In genomic region chr12:51905507-51906438, GRCh38 we compare ENCODE assay signal across 1 cellular context.
A peak's percentile ranks its signal among the peaks of the same experiment; 100 is the strongest.
TF ChIP-seq lines count a peak whose summit lies in the region.

No MANE protein-coding gene starts in this region.

TF ChIP-seq in K562, 482 proteins besides CTCF, POLR2A, EP300 and RAD21 (continued from another document):
- no peak for TF ChIP-seq HMGXB4 (CRISPR knock-in tag; IDR thresholded peaks at IDR 0.05)
- no peak for TF ChIP-seq RBM22 (IDR thresholded peaks at IDR 0.05; ENCODE audit: low read depth, low read length, poor library complexity, severe bottlenecking)
- no peak for TF ChIP-seq ZNF197 (CRISPR knock-in tag; IDR thresholded peaks at IDR 0.05; ENCODE audit: low read depth)
- TF ChIP-seq UBTF (IDR thresholded peaks at IDR 0.05; ENCODE audit: borderline replicate concordance in 1 of 2, low read depth in 2 of 2, low read length in 2 of 2) = no peak; a peak in 1 of 4 replicates
- TF ChIP-seq MAFG (tag; conservative IDR thresholded peaks at IDR 0.05) = no peak
- TF ChIP-seq LCOR (CRISPR knock-in tag; IDR thresholded peaks at IDR 0.05) = peak; percentile 73; the same call in 1 of the 2 replicates
- no peak for TF ChIP-seq PURB (CRISPR knock-in tag; IDR thresholded peaks at IDR 0.05; ENCODE audit: low read depth)
- TF ChIP-seq HSF4 (CRISPR knock-in tag; IDR thresholded peaks at IDR 0.05; ENCODE audit: borderline replicate concordance) = no peak
- no peak for TF ChIP-seq ZNF212 (CRISPR knock-in tag; IDR thresholded peaks at IDR 0.05)
- no peak for TF ChIP-seq RB1 (IDR thresholded peaks at IDR 0.05; ENCODE audit: low read depth)
- TF ChIP-seq SIX5 (IDR thresholded peaks at IDR 0.05; ENCODE audit: borderline replicate concordance in 1 of 2, insufficient read depth in 1 of 2, low read depth in 1 of 2, low read length in 2 of 2) = no peak
- TF ChIP-seq THRAP3 (IDR thresholded peaks at IDR 0.05; ENCODE audit: borderline replicate concordance) = no peak
- TF ChIP-seq ZNF175 (CRISPR knock-in tag; IDR thresholded peaks at IDR 0.05; ENCODE audit: low read depth) = peak; percentile 54; the same call in 1 of the 2 replicates
- no peak for TF ChIP-seq CCNT2 (IDR thresholded peaks at IDR 0.05; ENCODE audit: borderline replicate concordance, extremely low read depth, insufficient read length, low read depth, low read length)
- TF ChIP-seq CAMTA2 (CRISPR knock-in tag; conservative IDR thresholded peaks at IDR 0.05) = no peak
- no peak for TF ChIP-seq SRSF7 (optimal IDR thresholded peaks at IDR 0.05; ENCODE audit: low read depth, low read length)
- no peak for TF ChIP-seq TARDBP (IDR thresholded peaks at IDR 0.05)
- TF ChIP-seq CHD1 (IDR thresholded peaks at IDR 0.05; ENCODE audit: low read length) = no peak
- no peak for TF ChIP-seq SNRNP70 (optimal IDR thresholded peaks at IDR 0.05; ENCODE audit: low read depth, low read length)
- TF ChIP-seq E2F6 (IDR thresholded peaks at IDR 0.05; ENCODE audit: borderline replicate concordance in 1 of 2, extremely low read depth in 1 of 2, insufficient read depth in 1 of 2, insufficient read length in 1 of 2, low read depth in 1 of 2, low read length in 1 of 2, poor library complexity in 1 of 2, severe bottlenecking in 1 of 2) = no peak
- no peak for TF ChIP-seq COPS2 (conservative IDR thresholded peaks at IDR 0.05)
- TF ChIP-seq NONO (IDR thresholded peaks at IDR 0.05; ENCODE audit: low read depth in 2 of 2, low read length in 1 of 2) = 0 out of 4 replicates have a peak, but pooled peaks of 1 of the 2 experiments have one; percentile 7
- no peak for TF ChIP-seq ZC3H11A (IDR thresholded peaks at IDR 0.05; ENCODE audit: low read depth, low read length)
- TF ChIP-seq LARP7 (IDR thresholded peaks at IDR 0.05) = no peak
- TF ChIP-seq ZBTB1 (CRISPR knock-in tag; IDR thresholded peaks at IDR 0.05; ENCODE audit: borderline replicate concordance, low read depth) = no peak
- TF ChIP-seq RNF2 (IDR thresholded peaks at IDR 0.05) = peak; percentile 59; the same call in 1 of the 2 replicates
- TF ChIP-seq POLR2B (IDR thresholded peaks at IDR 0.05; ENCODE audit: low read depth, partially characterized antibody) = peak; percentile 88
- peak; percentile 72 for TF ChIP-seq SMAD4 (CRISPR knock-in tag; conservative IDR thresholded peaks at IDR 0.05)
- no peak for TF ChIP-seq ZNF146 (CRISPR knock-in tag; IDR thresholded peaks at IDR 0.05; ENCODE audit: unreplicated experiment)
- TF ChIP-seq XRCC5 (IDR thresholded peaks at IDR 0.05; ENCODE audit: low read depth, low read length) = no peak
- TF ChIP-seq ZNF184 (CRISPR knock-in tag; IDR thresholded peaks at IDR 0.05) = no peak
- TF ChIP-seq HNRNPK (IDR thresholded peaks at IDR 0.05; ENCODE audit: low read depth, low read length, poor library complexity, severe bottlenecking) = no peak
- TF ChIP-seq HDAC1 (IDR thresholded peaks at IDR 0.05) = peak in 1 of 2 experiments; percentile 56; a peak in 1 of 4 replicates
- no peak for TF ChIP-seq TGIF2 (CRISPR knock-in tag; IDR thresholded peaks at IDR 0.05)
- no peak for TF ChIP-seq ELK1 (CRISPR knock-in tag; IDR thresholded peaks at IDR 0.05)
- no peak for TF ChIP-seq GTF2B (IDR thresholded peaks at IDR 0.05; ENCODE audit: extremely low read depth, insufficient read length)
- no peak for TF ChIP-seq ZNF354B (CRISPR knock-in tag; IDR thresholded peaks at IDR 0.05)
- no peak for TF ChIP-seq ZNF609 (CRISPR knock-in tag; IDR thresholded peaks at IDR 0.05; ENCODE audit: borderline replicate concordance)
- no peak for TF ChIP-seq SAP30 (IDR thresholded peaks at IDR 0.05; ENCODE audit: borderline replicate concordance, insufficient read depth, low read depth, low read length, poor library complexity, severe bottlenecking)
- no peak for TF ChIP-seq FIP1L1 (IDR thresholded peaks at IDR 0.05; ENCODE audit: low read depth, low read length, poor library complexity, severe bottlenecking)
- TF ChIP-seq ZNF174 (CRISPR knock-in tag; IDR thresholded peaks at IDR 0.05) = no peak
- TF ChIP-seq TSHZ1 (CRISPR knock-in tag; IDR thresholded peaks at IDR 0.05) = peak; percentile 25; the same call in 1 of the 2 replicates
